ENCODE assay signal across 26 cellular contexts in genomic region chr17:5209396-5209795, GRCh38. TPM values are rescaled to one million over a fixed set of nuclear protein-coding genes. Genes with fewer than 3 reads are reported as not detected.
A peak's percentile ranks its signal among the peaks of the same experiment; 100 is the strongest.
DNase-seq lines count a peak whose midpoint lies in the region; ATAC-seq and TF ChIP-seq lines count a peak whose summit lies in the region.
"Had no signal": no experiment of that assay in that cellular context is flagged by ENCODE, and none has a peak within 500 bp of the region (broad histone marks: within the 10 kb centered on the region; RNA-seq: fewer than 3 reads in every experiment).

No MANE protein-coding gene starts in this region.

- peak; percentile 49 for DNase-seq in GM04503 (ENCODE audit: low read depth)
- DNase-seq in activated B cell treated with CpG ODN at 0.5 μM for 24 hours: no peak
- DNase-seq in lower lobe of right lung: peak; percentile 14
- DNase-seq in DMS53 treated with DMSO at 0.1 percent for 48 hours (lab: John Stamatoyannopoulos, UW; ENCODE audit: unreplicated experiment): no peak
- DNase-seq in stimulated activated CD4-positive, alpha-beta T cell treated with anti-CD3 and anti-CD28 coated beads, Interleukin-2, amount 100 ng/mL, for 24 hours: no peak
- DNase-seq in activated CD4-positive, CD25-positive, alpha-beta regulatory T cell (lab: John Stamatoyannopoulos, UW): no peak
- DNase-seq: activated CD4-positive, alpha-beta T cell treated with anti-CD3 and anti-CD28 coated beads, Interleukin-2, amount 50 U/mL, for 48 hours; COR-L47; effector memory CD8-positive, alpha-beta T cell; heart left ventricle; left lung; MM.1S; NCI-H1436; NCI-H2107; NCI-H524; nephron progenitor cell; stimulated activated CD4-positive, alpha-beta T cell treated with anti-CD3 and anti-CD28 coated beads, Interleukin-1b, Interleukin-23, amount 100 ng/mL, for 48 hours; T-helper 2 cell; testis had no signal

- H3K27ac ChIP-seq in lower lobe of right lung: no peak overlapping the region
- H3K27ac ChIP-seq: heart left ventricle, left lung, prostate gland, SJSA1, testis, vagina had no signal

- H3K27ac Mint-ChIP-seq in activated B cell treated with CpG ODN at 0.5 μM for 24 hours: peak overlapping the region; percentile 96
- H3K27ac Mint-ChIP-seq: effector memory CD8-positive, alpha-beta T cell; nephron progenitor cell had no signal

- H3K4me3 Mint-ChIP-seq in activated B cell treated with CpG ODN at 0.5 μM for 24 hours: no peak overlapping the region
- H3K4me3 Mint-ChIP-seq: effector memory CD8-positive, alpha-beta T cell; nephron progenitor cell; stimulated activated effector memory CD8-positive, alpha-beta T cell treated with anti-CD3 and anti-CD28 coated beads, Interleukin-12 subunit alpha, Interleukin-12 subunit beta, amount 100 ng/mL, for 72 hours had no signal

- POLR2A ChIA-PET in activated B cell treated with CpG ODN at 0.5 μM for 24 hours (lab: Charles Lee): interaction anchor here (2.6 to 7.0 kb wide), 3 partner anchors 11 to 27 kb away, joined by 14 to 130 read pairs (median 39); partner anchors contain the start of gene SCIMP

- H3K27me3 Mint-ChIP-seq in activated B cell treated with CpG ODN at 0.5 μM for 24 hours: no peaks in the 10 kb centered on the region
- H3K27me3 Mint-ChIP-seq: effector memory CD8-positive, alpha-beta T cell had no signal

- peaks cover 72% of the 10 kb centered on the region for H3K4me1 Mint-ChIP-seq in activated B cell treated with CpG ODN at 0.5 μM for 24 hours
- H3K4me1 Mint-ChIP-seq: nephron progenitor cell had no signal

- H3K36me3 Mint-ChIP-seq in activated B cell treated with CpG ODN at 0.5 μM for 24 hours (ENCODE audit: low read depth): peaks cover 57% of the 10 kb centered on the region
- H3K36me3 Mint-ChIP-seq: stimulated activated effector memory CD8-positive, alpha-beta T cell treated with anti-CD3 and anti-CD28 coated beads, Interleukin-12 subunit alpha, Interleukin-12 subunit beta, amount 100 ng/mL, for 72 hours had no signal

- no peak for ATAC-seq in activated B cell treated with CpG ODN at 0.5 μM for 24 hours (ENCODE audit: low read depth)
- ATAC-seq in lower lobe of right lung: no peak
- ATAC-seq in GM18907 (IDR thresholded peaks at IDR 0.05; ENCODE audit: unreplicated experiment): no peak
- ATAC-seq: effector memory CD8-positive, alpha-beta T cell; heart left ventricle; K562; left lung; stimulated activated effector memory CD8-positive, alpha-beta T cell treated with anti-CD3 and anti-CD28 coated beads, Interleukin-12 subunit alpha, Interleukin-12 subunit beta, amount 100 ng/mL, for 72 hours had no signal

- no peaks in the 10 kb centered on the region for H3K27me3 ChIP-seq in lower lobe of right lung (ENCODE audit: low read depth)
- H3K27me3 ChIP-seq: heart left ventricle, left lung, SJSA1, testis, vagina had no signal

- peaks cover 22% of the 10 kb centered on the region for H3K36me3 ChIP-seq in lower lobe of right lung
- H3K36me3 ChIP-seq: prostate gland, SJSA1, vagina had no signal

- intact Hi-C loops in activated B cell treated with CpG ODN at 0.5 μM for 24 hours (cut with micrococcal nuclease): no loop called here
- intact Hi-C loops in lower lobe of right lung (cut with DNase I): no loop called here

- H3K9me3 ChIP-seq in lower lobe of right lung: no peaks in the 10 kb centered on the region
- H3K9me3 ChIP-seq: left lung, prostate gland, SJSA1, testis, vagina had no signal

- CTCF ChIA-PET in activated B cell treated with CpG ODN at 0.5 μM for 24 hours (lab: Charles Lee): interaction anchor here (1.3 kb wide), 1 partner anchor 28 kb away, joined by 3 read pairs; no protein-coding TSS in a partner anchor

- no peaks in the 10 kb centered on the region for H3K4me1 ChIP-seq in lower lobe of right lung
- H3K4me1 ChIP-seq: prostate gland, SJSA1, testis, vagina had no signal

- no peak for TF ChIP-seq CTCF in activated B cell treated with CpG ODN at 0.5 μM for 24 hours (IDR thresholded peaks at IDR 0.05)
- TF ChIP-seq CTCF in lower lobe of right lung (IDR thresholded peaks at IDR 0.05): no peak

- no peaks in the 10 kb centered on the region for H3K9me3 Mint-ChIP-seq in activated B cell treated with CpG ODN at 0.5 μM for 24 hours
- H3K9me3 Mint-ChIP-seq: effector memory CD8-positive, alpha-beta T cell; stimulated activated effector memory CD8-positive, alpha-beta T cell treated with anti-CD3 and anti-CD28 coated beads, Interleukin-12 subunit alpha, Interleukin-12 subunit beta, amount 100 ng/mL, for 72 hours had no signal

- no peak overlapping the region for H3K4me3 ChIP-seq in lower lobe of right lung
- H3K4me3 ChIP-seq: heart left ventricle, K562, left lung, prostate gland, SJSA1, testis, vagina had no signal

RNA-seq across cellular contexts. Expression of gene ZNF594, which starts 17.7 kb away (rescaled TPM):
- total RNA-seq in activated B cell treated with CpG ODN at 0.5 μM for 24 hours: 20.4 and 26.8 TPM in 2 replicates
- 8.7 TPM for total RNA-seq in lower lobe of right lung

RNA-seq across cellular contexts. Expression of gene SCIMP, which starts 25.3 kb away (rescaled TPM):
- total RNA-seq in activated B cell treated with CpG ODN at 0.5 μM for 24 hours (23.4 and 24.5 TPM in 2 replicates), lower lobe of right lung (35.5 TPM)
- total RNA-seq: Daoy, SJSA1 had no signal

Comparison
In these comparisons a context has a peak if more than half of its experiments do, and no peak if none do; other contexts are left out.
1. DNase-seq: peak in GM04503 (single experiment) and lower lobe of right lung (single experiment); none in activated B cell treated with CpG ODN at 0.5 μM for 24 hours (single experiment), DMS53 treated with DMSO at 0.1 percent for 48 hours (single experiment), stimulated activated CD4-positive, alpha-beta T cell treated with anti-CD3 and anti-CD28 coated beads, Interleukin-2, amount 100 ng/mL, for 24 hours (0 of 2) and activated CD4-positive, CD25-positive, alpha-beta regulatory T cell (0 of 4).